1 cellular context compared by ENCODE assay signal in genomic region chr2:191026377-191026776, GRCh38.
TF ChIP-seq lines count a peak whose summit lies in the region.

No MANE protein-coding gene starts in this region.

TF ChIP-seq in IMR-90, 13 proteins besides CTCF, POLR2A, EP300 and RAD21 (continued from another document):
- TF ChIP-seq RFX5 (IDR thresholded peaks at IDR 0.05; ENCODE audit: low read depth, low read length) (no peak), CHD1 (IDR thresholded peaks at IDR 0.05; ENCODE audit: low read depth, low read length) (no peak), NFE2L2 (IDR thresholded peaks at IDR 0.05; ENCODE audit: low read depth, low read length) (no peak), RCOR1 (IDR thresholded peaks at IDR 0.05; ENCODE audit: insufficient replicate concordance, low read length) (no peak), MAFK (IDR thresholded peaks at IDR 0.05; ENCODE audit: low read depth, low read length) (no peak), USF2 (IDR thresholded peaks at IDR 0.05; ENCODE audit: low read depth, low read length) (no peak), SMC3 (IDR thresholded peaks at IDR 0.05; ENCODE audit: low read depth, low read length) (no peak), MAZ (IDR thresholded peaks at IDR 0.05; ENCODE audit: borderline replicate concordance, low read depth, low read length) (no peak)
